12 cellular contexts compared by ENCODE assay signal in the genomic region with DNA sequence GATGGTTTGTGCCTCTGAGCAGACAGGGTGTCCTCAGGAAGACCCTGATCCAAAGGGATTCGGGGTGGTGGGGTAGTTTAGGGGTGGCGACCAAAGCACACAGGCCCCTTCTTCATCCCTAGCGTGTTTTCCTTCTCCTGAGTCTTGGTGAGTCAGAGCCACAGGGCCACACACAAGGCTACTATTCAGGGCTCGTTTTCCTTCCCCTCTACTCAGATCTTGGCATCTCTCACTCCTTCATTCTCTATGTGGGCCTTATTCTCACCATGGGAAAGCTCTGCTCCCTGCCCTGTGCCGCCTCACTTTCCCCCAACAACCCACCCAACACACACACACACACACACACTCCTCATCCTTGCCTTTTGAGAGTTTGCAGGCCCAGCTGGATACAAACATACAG. TPM values are rescaled to one million over a fixed set of nuclear protein-coding genes. Genes with fewer than 3 reads are reported as not detected.
DNase-seq lines count a peak whose midpoint lies in the region; TF ChIP-seq lines count a peak whose summit lies in the region.
"Had no signal": no experiment of that assay in that cellular context is flagged by ENCODE, and none has a peak within 500 bp of the region (broad histone marks: within the 10 kb centered on the region; RNA-seq: fewer than 3 reads in every experiment).

No MANE protein-coding gene starts in this region.

- H3K4me3 ChIP-seq in SJSA1: no peak overlapping the region
- no peak overlapping the region for H3K4me3 ChIP-seq in esophagus squamous epithelium
- H3K4me3 ChIP-seq in trophoblast cell (ENCODE audit: low read depth, low read length): no peak overlapping the region

- no peak overlapping the region for H4K12ac ChIP-seq in trophoblast cell (ENCODE audit: low read depth, low read length)

- H2BK12ac ChIP-seq in trophoblast cell (ENCODE audit: low read length): peak overlapping the region; percentile 7

- peak; percentile 29 for DNase-seq in AG08395 (ENCODE audit: low spot score)
- DNase-seq in SJSA1 (ENCODE audit: low read depth in 1 of 2, low spot score in 2 of 2): peak; percentile 73 to 83
- no peak for DNase-seq in esophagus squamous epithelium (lab: John Stamatoyannopoulos, UW)
- DNase-seq in trophoblast cell: peak; percentile 40 to 58
- no peak for DNase-seq in NCI-H2171 (lab: John Stamatoyannopoulos, UW)
- no peak for DNase-seq in NCI-H510A (lab: John Stamatoyannopoulos, UW)
- no peak for DNase-seq in NCI-H2081 (lab: John Stamatoyannopoulos, UW)
- DNase-seq in SIG-M5 (lab: John Stamatoyannopoulos, UW): no peak
- DNase-seq: activated gamma-delta T cell treated with Interleukin-2 at 50 U/mL for 16 hours; erythroblast; naive thymus-derived CD4-positive, alpha-beta T cell had no signal

- no peak for TF ChIP-seq CTCF in esophagus squamous epithelium (IDR thresholded peaks at IDR 0.05)

- H2BK5ac ChIP-seq in trophoblast cell (ENCODE audit: low read depth, low read length, poor library complexity): no peak overlapping the region

- peak overlapping the region; percentile 67 for H3K27ac ChIP-seq in SJSA1
- peak overlapping the region; percentile 74 to 92 (median 88) for H3K27ac ChIP-seq in esophagus squamous epithelium
- H3K27ac ChIP-seq in trophoblast cell (ENCODE audit: low read depth, low read length): peak overlapping the region; percentile 51

- peaks cover 13% of the 10 kb centered on the region for H3K79me1 ChIP-seq in trophoblast cell (ENCODE audit: low read length)

- H2AK5ac ChIP-seq in trophoblast cell (ENCODE audit: low read length): no peak overlapping the region

- no peaks in the 10 kb centered on the region for H3K27me3 ChIP-seq in SJSA1 (replicated peaks)
- no peaks in the 10 kb centered on the region for H3K27me3 ChIP-seq in esophagus squamous epithelium
- no peaks in the 10 kb centered on the region for H3K27me3 ChIP-seq in trophoblast cell (ENCODE audit: insufficient read depth, low read length)

- H3K14ac ChIP-seq in trophoblast cell (ENCODE audit: low read length): peak overlapping the region; percentile 6

- H2AFZ ChIP-seq in trophoblast cell (ENCODE audit: insufficient read depth, low read length, poor library complexity): no peak overlapping the region

- intact Hi-C loops in esophagus squamous epithelium (cut with DNase I): loop anchor here (2.0 kb wide), 1 partner anchor 74 kb away; no protein-coding TSS in a partner anchor

- H3K9me3 ChIP-seq in SJSA1 (replicated peaks) (no peaks in the 10 kb centered on the region), esophagus squamous epithelium (no peaks in the 10 kb centered on the region), trophoblast cell (ENCODE audit: insufficient read depth, low read depth, low read length) (no peaks in the 10 kb centered on the region)

- no peak for TF ChIP-seq POLR2A in esophagus squamous epithelium (IDR thresholded peaks at IDR 0.05)

- H3K18ac ChIP-seq in trophoblast cell (ENCODE audit: low read length): no peak overlapping the region

- H4K8ac ChIP-seq in trophoblast cell (ENCODE audit: low read depth, low read length): no peak overlapping the region

- no peak overlapping the region for H3K4ac ChIP-seq in trophoblast cell (ENCODE audit: low read depth, low read length)

- peak overlapping the region; percentile 21 for H2BK120ac ChIP-seq in trophoblast cell (ENCODE audit: insufficient read depth, low read length, poor library complexity)

- H3K9ac ChIP-seq in trophoblast cell (ENCODE audit: low read length): no peak overlapping the region

- 28 to 48% methylated on average over 2 to 5 of the region's 5 CpGs for WGBS in esophagus squamous epithelium, 2 donors
- no CpG with 5 or more reads among the region's 5 CpGs for whole genome bisulfite sequencing in trophoblast cell (ENCODE audit: extremely low coverage, insufficient coverage, insufficient read length)

- H3K79me2 ChIP-seq in trophoblast cell (ENCODE audit: control insufficient read depth, insufficient read depth, low read length, poor library complexity): no peaks in the 10 kb centered on the region

- H3K4me1 ChIP-seq in SJSA1 (replicated peaks): peaks cover 30% of the 10 kb centered on the region
- peaks cover 31 to 74% (median 50%) of the 10 kb centered on the region in 3 donors for H3K4me1 ChIP-seq in esophagus squamous epithelium
- H3K4me1 ChIP-seq in trophoblast cell (ENCODE audit: control insufficient read depth in 1 of 2, insufficient read depth in 2 of 2, low read length in 2 of 2): peaks cover 12 to 39% of the 10 kb centered on the region in 2 experiments

- H3K23ac ChIP-seq in trophoblast cell (ENCODE audit: low read length): no peak overlapping the region

- peaks cover 3% of the 10 kb centered on the region for H3K36me3 ChIP-seq in SJSA1
- H3K36me3 ChIP-seq in esophagus squamous epithelium: no peaks in the 10 kb centered on the region
- H3K36me3 ChIP-seq in trophoblast cell (ENCODE audit: control insufficient read depth in 1 of 2, insufficient read depth in 2 of 2, low read length in 2 of 2): no peaks in the 10 kb centered on the region

- H4K91ac ChIP-seq in trophoblast cell (ENCODE audit: low read depth, low read length): peak overlapping the region; percentile 51

- no peak overlapping the region for H3K4me2 ChIP-seq in trophoblast cell (ENCODE audit: low read length)

RNA-seq across cellular contexts. Expression of gene WNT2B, which starts 43.6 kb away (rescaled TPM):
- 8.7 and 14.7 TPM in 2 replicates for total RNA-seq in SJSA1 (2014; rRNA removed; shearing (Covaris generic))
- total RNA-seq in esophagus squamous epithelium: 10 to 100 TPM in 2 of 4 donors, 1 to 10 TPM in 2; 2.9 to 11.6 (median 8.2) TPM
- polyA plus RNA-seq in trophoblast cell (2013): 0.69 and 0.71 TPM in 2 replicates
- total RNA-seq: T-helper 2 cell treated with Interferon-gamma antibody and Interleukin-4, amounts not matched to agents 100 ng/mL and 5 ng/mL, for 36 hours had no signal

Comparison
In these comparisons a context has a peak if more than half of its experiments do, and no peak if none do; other contexts are left out.
1. DNase-seq: peak in AG08395 (single experiment), SJSA1 (2 of 2) and trophoblast cell (2 of 2); none in esophagus squamous epithelium (single experiment), NCI-H2171 (single experiment), NCI-H510A (single experiment), NCI-H2081 (0 of 2) and SIG-M5 (single experiment).
2. Peak in every context shown above with its lines, with median percentiles within 50 percentile points of each other: H3K27ac ChIP-seq.